Comparison of ENCODE assay signal across 9 cellular contexts in genomic region chr4:24488399-24489164, GRCh38.
DNase-seq lines count a peak whose midpoint lies in the region; ATAC-seq, FAIRE-seq and TF ChIP-seq lines count a peak whose summit lies in the region.
"Had no signal": no experiment of that assay in that cellular context is flagged by ENCODE, and none has a peak within 500 bp of the region (broad histone marks: within the 10 kb centered on the region; RNA-seq: fewer than 3 reads in every experiment).

No MANE protein-coding gene starts in this region.

- no peaks in the 10 kb centered on the region for H3K36me3 ChIP-seq in HCT116 (ENCODE audit: control insufficient read depth in 1 of 2, insufficient read depth in 2 of 2, low read length in 2 of 2)
- H3K36me3 ChIP-seq in HepG2 (replicated peaks in 1 of 2; ENCODE audit: control insufficient read depth in 1 of 2, insufficient read depth in 2 of 2, low read length in 2 of 2) = no peaks in the 10 kb centered on the region
- H3K36me3 ChIP-seq: BLaER1 had no signal

- peak; percentile 69 to 95 (median 89) for TF ChIP-seq CTCF in HCT116 (IDR thresholded peaks at IDR 0.05 in 2 of 3, conservative IDR thresholded peaks at IDR 0.05 in 1 of 3; ENCODE audit: borderline replicate concordance in 1 of 3, insufficient read depth in 1 of 3, low read depth in 2 of 3, low read length in 2 of 3)
- TF ChIP-seq CTCF in VCaP (conservative IDR thresholded peaks at IDR 0.05) = peak; percentile 86
- TF ChIP-seq CTCF in HepG2 (CRISPR knock-in tag; IDR thresholded peaks at IDR 0.05) = peak; percentile 89

- TF ChIP-seq POLR2A in HCT116 (IDR thresholded peaks at IDR 0.05; ENCODE audit: borderline replicate concordance, extremely low read depth, insufficient read depth, insufficient read length) (no peak), HepG2 (IDR thresholded peaks at IDR 0.05; ENCODE audit: insufficient read depth in 1 of 2, low read depth in 2 of 2, low read length in 2 of 2) (no peak)

- no peak overlapping the region for H3K9ac ChIP-seq in HCT116 (ENCODE audit: low read length)
- no peak overlapping the region for H3K9ac ChIP-seq in HepG2 (ENCODE audit: insufficient read depth, low read depth, low read length)
- H3K9ac ChIP-seq: BLaER1 had no signal

- TF ChIP-seq RAD21 in HCT116 (IDR thresholded peaks at IDR 0.05; ENCODE audit: low read depth) (peak; percentile 78), HepG2 (CRISPR knock-in tag; IDR thresholded peaks at IDR 0.05) (peak; percentile 73)

- H2AFZ ChIP-seq in HCT116 (ENCODE audit: low read depth, low read length, poor library complexity, severe bottlenecking) (no peak overlapping the region), HepG2 (ENCODE audit: low read length) (no peak overlapping the region)

- WGBS in HepG2 (ENCODE audit: low lambda C conversion rate) = 14% methylated on average over 12 of the region's 15 CpGs

- H3K4me1 ChIP-seq in HCT116 (ENCODE audit: control insufficient read depth in 1 of 2, insufficient read depth in 2 of 2, low read length in 2 of 2) (no peaks in the 10 kb centered on the region), HepG2 (ENCODE audit: insufficient read depth, low read length) (0 out of 2 replicates have a peak, but pooled peaks cover 6% of the 10 kb centered on the region)
- H3K4me1 ChIP-seq: BLaER1 had no signal

- CTCF ChIA-PET in HCT116 (lab: Charles Lee) = interaction anchor here (0.6 to 1.8 kb wide), 8 partner anchors 8 to 878 kb away, joined by 3 to 8 read pairs (median 4); no protein-coding TSS in a partner anchor
- CTCF ChIA-PET in HepG2 (lab: Yijun Ruan, JAX; ENCODE audit: low intra/inter-chr PET ratio, low total read pairs) = interaction anchor here (0.9 to 2.6 kb wide), 3 partner anchors 200 to 482 kb away, joined by 3 to 17 read pairs (median 4); no protein-coding TSS in a partner anchor

- no peaks in the 10 kb centered on the region for H4K20me1 ChIP-seq in HCT116 (ENCODE audit: insufficient read depth)
- H4K20me1 ChIP-seq in HepG2 (ENCODE audit: insufficient read depth, low read length) = no peaks in the 10 kb centered on the region; the same call in 1 of the 2 replicates
- H4K20me1 ChIP-seq: BLaER1 had no signal

- H3K4me2 ChIP-seq in HCT116 (ENCODE audit: low read length) = 0 out of 2 replicates have a peak overlapping the region, but pooled peaks have one; percentile 8
- H3K4me2 ChIP-seq in HepG2 (ENCODE audit: low read depth, low read length) = no peak overlapping the region
- H3K4me2 ChIP-seq: BLaER1 had no signal

- peak; percentile 99 for ATAC-seq in HCT116
- peak; percentile 99 for ATAC-seq in HepG2

- RAD21 ChIA-PET in HCT116 (lab: Charles Lee; ENCODE audit: low non-redundant PET in 1 of 2, low total read pairs in 2 of 2, uncharacterized antibody in 2 of 2, unreplicated experiment in 2 of 2) = interaction anchor here in 1 of 2 experiments (0.7 kb wide), 1 partner anchor 652 kb away, joined by 3 read pairs; no protein-coding TSS in a partner anchor

- TF ChIP-seq EP300 in HepG2 (IDR thresholded peaks at IDR 0.05; ENCODE audit: low read depth in 2 of 2, low read length in 2 of 2) (no peak), HepG2 (CRISPR knock-in tag; IDR thresholded peaks at IDR 0.05; ENCODE audit: borderline replicate concordance) (no peak)

- DNase-seq in NCI-H1105 treated with DMSO at 0.1 percent for 48 hours (lab: John Stamatoyannopoulos, UW) = peak; percentile 34
- no peak for DNase-seq in NCI-H1105 (lab: John Stamatoyannopoulos, UW)
- peak; percentile 41 for DNase-seq in HCT116 (ENCODE audit: low read depth, low spot score)
- peak; percentile 66 for DNase-seq in NAMALWA (ENCODE audit: low spot score)
- peak in 55 of 61 donors; percentile 6 to 80 (median 41) for DNase-seq in caudate nucleus (lab: John Stamatoyannopoulos, UW)
- DNase-seq in HepG2 (ENCODE audit: low spot score) = peak; percentile 44
- peak; percentile 21 for DNase-seq in stimulated activated CD8-positive, alpha-beta memory T cell treated with anti-CD3 and anti-CD28 coated beads, Interleukin-15, amount 100 ng/mL, for 1 hour (ENCODE audit: low read depth)

- H3K4me3 ChIP-seq in HCT116 (replicated peaks in 1 of 2; ENCODE audit: low read depth in 1 of 2, low read length in 2 of 2) (no peak overlapping the region), HepG2 (replicated peaks in 1 of 3; ENCODE audit: insufficient read depth in 1 of 3, low read depth in 2 of 3, low read length in 3 of 3) (no peak overlapping the region)
- H3K4me3 ChIP-seq: BLaER1 had no signal

- no peaks in the 10 kb centered on the region for H3K9me3 ChIP-seq in HCT116 (ENCODE audit: control insufficient read depth in 1 of 2, insufficient read depth in 1 of 2, low read depth in 1 of 2, low read length in 2 of 2)
- H3K9me3 ChIP-seq in HepG2 (ENCODE audit: low read length) = no peaks in the 10 kb centered on the region
- H3K9me3 ChIP-seq: BLaER1 had no signal

- H3K27me3 ChIP-seq in HCT116 (ENCODE audit: insufficient read depth, low read length) (no peaks in the 10 kb centered on the region), HepG2 (ENCODE audit: control insufficient read depth in 1 of 2, insufficient read depth in 2 of 2, low read length in 2 of 2) (0 out of 5 replicates have a peak, but pooled peaks cover 0 to 6% of the 10 kb centered on the region in 2 experiments)
- H3K27me3 ChIP-seq: BLaER1 had no signal

- no peaks in the 10 kb centered on the region for H3K79me2 ChIP-seq in HCT116 (ENCODE audit: insufficient read depth, low read length)
- no peaks in the 10 kb centered on the region for H3K79me2 ChIP-seq in HepG2 (ENCODE audit: insufficient read depth, low read length)

- intact Hi-C loops in HCT116 (cut with micrococcal nuclease) = loop anchor here (1.0 to 10.0 kb wide), 3 partner anchors 199 to 492 kb away; partner anchors contain the start of gene SOD3
- intact Hi-C loops in HepG2 (cut with micrococcal nuclease; ENCODE audit: unreplicated experiment) = loop anchor here (1.0 to 10.0 kb wide), 2 partner anchors 199 to 486 kb away; no protein-coding TSS in a partner anchor

- H3K27ac ChIP-seq in HCT116 (ENCODE audit: low read depth, low read length) (no peak overlapping the region), VCaP (no peak overlapping the region), caudate nucleus (ENCODE audit: low read depth, low read length) (no peak overlapping the region), HepG2 (ENCODE audit: extremely low read length, insufficient read depth, low read length) (no peak overlapping the region)
- H3K27ac ChIP-seq: BLaER1 had no signal

- no TSS peak for BruUV-seq in HCT116 (replicated peaks; lab: Mats Ljungman, UMichigan)
- BruUV-seq in HepG2 (replicated peaks; lab: Mats Ljungman, UMichigan) = no TSS peak

- in situ Hi-C loops in HepG2 (cut with HindIII; ENCODE audit: extremely low pct_ligation_motif_present, low pct_unique_long_range_greater_than_20kb) = loop anchor here (5.0 to 25.0 kb wide), 2 partner anchors 199 to 499 kb away; no protein-coding TSS in a partner anchor

- H3K9me2 ChIP-seq in HCT116 (ENCODE audit: insufficient read depth) = no peaks in the 10 kb centered on the region

- POLR2A ChIA-PET in HCT116 (lab: Charles Lee) (no interaction called here), HepG2 (lab: Yijun Ruan, JAX) (no interaction called here)

- peak; percentile 76 for FAIRE-seq in HepG2 (lab: Jason Lieb, UNC)

TF ChIP-seq in HCT116, 20 proteins besides CTCF, POLR2A, EP300 and RAD21:
- TF ChIP-seq POLR2AphosphoS5 (IDR thresholded peaks at IDR 0.05; ENCODE audit: low read depth, low read length) (no peak), FOSL1 (IDR thresholded peaks at IDR 0.05; ENCODE audit: low read depth) (no peak)
TF ChIP-seq in HCT116: peak in this region for 0.

TF ChIP-seq in HepG2, 621 proteins besides CTCF, POLR2A, EP300 and RAD21 (continues in another document):
- TF ChIP-seq YEATS4 (CRISPR knock-in tag; IDR thresholded peaks at IDR 0.05; ENCODE audit: borderline replicate concordance) (no peak), SMC3 (IDR thresholded peaks at IDR 0.05; ENCODE audit: low read length) (peak; percentile 67), ZNF18 (CRISPR knock-in tag; IDR thresholded peaks at IDR 0.05; ENCODE audit: insufficient replicate concordance) (no peak), ZHX1 (CRISPR knock-in tag; IDR thresholded peaks at IDR 0.05; ENCODE audit: low read depth) (no peak), GFI1 (CRISPR knock-in tag; IDR thresholded peaks at IDR 0.05; ENCODE audit: borderline replicate concordance) (0 out of 2 replicates have a peak, but pooled peaks have one; percentile 18), NONO (IDR thresholded peaks at IDR 0.05) (no peak), NONO (CRISPR knock-in tag; conservative IDR thresholded peaks at IDR 0.05) (no peak)
